ENCODE assay signal across 14 cellular contexts in the genomic region with DNA sequence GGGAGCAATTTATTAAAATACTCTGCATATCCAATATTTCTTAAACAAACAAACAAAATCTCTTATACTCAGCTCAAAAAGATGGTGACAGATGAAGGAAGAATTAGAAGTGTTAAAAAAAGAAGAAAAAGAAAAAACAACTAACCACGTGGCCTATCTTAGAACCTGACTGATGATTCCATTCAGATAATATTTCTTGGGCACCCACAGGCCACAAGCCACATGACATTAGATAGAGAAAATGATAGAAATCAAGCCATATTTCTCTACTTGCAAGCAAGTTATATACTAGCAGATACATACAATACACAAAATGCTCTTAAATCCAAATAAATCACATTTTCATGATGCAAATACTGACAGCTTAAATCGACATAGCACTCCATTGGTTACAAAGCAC. TPM values are rescaled to one million over a fixed set of nuclear protein-coding genes. Genes with fewer than 3 reads are reported as not detected.
DNase-seq lines count a peak whose midpoint lies in the region; ATAC-seq and TF ChIP-seq lines count a peak whose summit lies in the region.
"Had no signal": no experiment of that assay in that cellular context is flagged by ENCODE, and none has a peak within 500 bp of the region (broad histone marks: within the 10 kb centered on the region; RNA-seq: fewer than 3 reads in every experiment).

No MANE protein-coding gene starts in this region.

- no CpG with 5 or more reads among the region's 2 CpGs for WGBS in IMR-90 (ENCODE audit: extremely low coverage in 2 of 2, insufficient read length in 1 of 2), 2 experiments

- H2BK20ac ChIP-seq in IMR-90 (ENCODE audit: low read depth, low read length): no peak overlapping the region

- H4K20me1 ChIP-seq in IMR-90 (ENCODE audit: insufficient read depth, low read length): no peaks in the 10 kb centered on the region
- no peaks in the 10 kb centered on the region for H4K20me1 ChIP-seq in Karpas-422 (ENCODE audit: insufficient read depth, low read depth, low read length)

- DNase-seq in IMR-90 (no peak), brain microvascular endothelial cell (peak; percentile 40), iris pigment epithelial cell (ENCODE audit: low read depth) (peak; percentile 58), left cardiac atrium (no peak), Karpas-422 (no peak)
- DNase-seq: 8988T; ACHN; CD4-positive, CD25-positive, alpha-beta regulatory T cell; DMS53 had no signal

- H3K14ac ChIP-seq in IMR-90 (replicated peaks; ENCODE audit: low read depth, low read length): no peak overlapping the region

- H3K9ac ChIP-seq in IMR-90 (ENCODE audit: low read depth, low read length): no peak overlapping the region
- no peak overlapping the region for H3K9ac ChIP-seq in Karpas-422 (ENCODE audit: low read length)
- H3K9ac ChIP-seq: BLaER1 treated with 17β-estradiol and CSF1 and Interleukin-3, amounts not matched to agents 10 nM and 100 nM had no signal

- intact Hi-C loops in IMR-90 (cut with micrococcal nuclease): no loop called here
- intact Hi-C loops in left cardiac atrium (cut with DNase I): no loop called here

- no peak overlapping the region for H4K8ac ChIP-seq in IMR-90 (ENCODE audit: low read depth in 2 of 2, low read length in 2 of 2)

- H2AFZ ChIP-seq in ACC112 (ENCODE audit: low read length, unreplicated experiment) (no peak overlapping the region), IMR-90 (replicated peaks; ENCODE audit: low read length, poor library complexity) (no peak overlapping the region), Karpas-422 (ENCODE audit: low read length) (no peak overlapping the region)

- H2BK5ac ChIP-seq in IMR-90 (ENCODE audit: low read depth, low read length, poor library complexity, severe bottlenecking): no peak overlapping the region

- dilution Hi-C loops in IMR-90 (cut with HindIII; ENCODE audit: low sequenced_read_pairs, unreplicated experiment): no loop called here

- H3K4ac ChIP-seq in IMR-90 (ENCODE audit: low read depth, low read length): no peak overlapping the region

- no peak overlapping the region for H3K4me2 ChIP-seq in IMR-90 (ENCODE audit: low read depth, low read length)
- H3K4me2 ChIP-seq in Karpas-422 (ENCODE audit: low read depth, low read length, poor library complexity, severe bottlenecking): no peak overlapping the region
- H3K4me2 ChIP-seq: BLaER1 treated with 17β-estradiol and CSF1 and Interleukin-3, amounts not matched to agents 10 nM and 100 nM had no signal

- H3K27me3 ChIP-seq in ACC112 (ENCODE audit: insufficient read depth, low read length) (no peaks in the 10 kb centered on the region), IMR-90 (ENCODE audit: control insufficient read depth, insufficient read depth, low read length) (no peaks in the 10 kb centered on the region), brain microvascular endothelial cell (replicated peaks) (no peaks in the 10 kb centered on the region), Karpas-422 (ENCODE audit: low read length) (no peaks in the 10 kb centered on the region)
- H3K27me3 ChIP-seq: BLaER1 treated with 17β-estradiol and CSF1 and Interleukin-3, amounts not matched to agents 10 nM and 100 nM had no signal

- no peak overlapping the region for H3K23ac ChIP-seq in IMR-90 (ENCODE audit: low read depth, low read length)

- no peak for TF ChIP-seq POLR2A in IMR-90 (IDR thresholded peaks at IDR 0.05; ENCODE audit: low read depth, low read length)

- H3K4me3 ChIP-seq in ACC112 (ENCODE audit: low read depth, low read length): no peak overlapping the region
- H3K4me3 ChIP-seq in IMR-90 (ENCODE audit: insufficient read depth, low read depth, low read length): no peak overlapping the region
- no peak overlapping the region for H3K4me3 ChIP-seq in brain microvascular endothelial cell (ENCODE audit: low read depth, low read length)
- H3K4me3 ChIP-seq in Karpas-422 (ENCODE audit: low read length): no peak overlapping the region
- H3K4me3 ChIP-seq: BLaER1 treated with 17β-estradiol and CSF1 and Interleukin-3, amounts not matched to agents 10 nM and 100 nM; GM12878; HAP-1 had no signal

- H3K56ac ChIP-seq in IMR-90 (ENCODE audit: extremely low read depth, insufficient read depth, low read length): no peak overlapping the region

- H3K79me1 ChIP-seq in IMR-90 (ENCODE audit: low read depth in 1 of 2, low read length in 2 of 2): peaks cover 55 to 74% of the 10 kb centered on the region in 2 experiments

- H2AK9ac ChIP-seq in IMR-90 (replicated peaks; ENCODE audit: low read depth, low read length, poor library complexity): no peak overlapping the region

- no peaks in the 10 kb centered on the region for H3K9me3 ChIP-seq in IMR-90 (ENCODE audit: control insufficient read depth, insufficient read depth, low read length)
- H3K9me3 ChIP-seq in Karpas-422 (ENCODE audit: low read length): no peaks in the 10 kb centered on the region
- H3K9me3 ChIP-seq: HAP-1 had no signal

- H3K27ac ChIP-seq in ACC112 (ENCODE audit: low read depth, low read length) (peak overlapping the region; percentile 3), IMR-90 (ENCODE audit: insufficient read depth, low read length) (no peak overlapping the region), brain microvascular endothelial cell (no peak overlapping the region), Karpas-422 (ENCODE audit: low read length) (no peak overlapping the region)
- H3K27ac ChIP-seq: BLaER1 treated with 17β-estradiol and CSF1 and Interleukin-3, amounts not matched to agents 10 nM and 100 nM had no signal

- no peak overlapping the region for H4K5ac ChIP-seq in IMR-90 (ENCODE audit: low read depth, low read length)

- H3K9me1 ChIP-seq in IMR-90 (ENCODE audit: insufficient read depth, low read length): peaks cover 40% of the 10 kb centered on the region

- H2BK15ac ChIP-seq in IMR-90 (ENCODE audit: low read depth, low read length): no peak overlapping the region

- H3K18ac ChIP-seq in IMR-90 (ENCODE audit: low read depth, low read length): no peak overlapping the region; the same call in 1 of the 2 replicates

- TF ChIP-seq CTCF in IMR-90 (conservative IDR thresholded peaks at IDR 0.05; ENCODE audit: low read depth, low read length) (no peak), brain microvascular endothelial cell (IDR thresholded peaks at IDR 0.05; ENCODE audit: low read depth, low read length, missing control alignments) (no peak)

- H3K4me1 ChIP-seq in ACC112 (ENCODE audit: control insufficient read depth, insufficient read depth, low read length, unreplicated experiment): peaks cover 55% of the 10 kb centered on the region
- H3K4me1 ChIP-seq in IMR-90 (ENCODE audit: control insufficient read depth, insufficient read depth, low read length): peaks cover 40% of the 10 kb centered on the region
- peaks cover 64% of the 10 kb centered on the region for H3K4me1 ChIP-seq in Karpas-422 (ENCODE audit: low read length)
- H3K4me1 ChIP-seq: HAP-1 had no signal

- CTCF ChIA-PET in IMR-90 (lab: Yijun Ruan, JAX): interaction anchor here (1.0 kb wide), 1 partner anchor 29 kb away, joined by 5 read pairs; no protein-coding TSS in a partner anchor

- H2BK120ac ChIP-seq in IMR-90 (ENCODE audit: low read depth, low read length): no peak overlapping the region

- H3K9me2 ChIP-seq in Karpas-422 (replicated peaks; ENCODE audit: insufficient read depth, low read length): no peaks in the 10 kb centered on the region

- peaks cover 87% of the 10 kb centered on the region for H3K79me2 ChIP-seq in ACC112 (ENCODE audit: control insufficient read depth, insufficient read depth, low read length, unreplicated experiment)
- H3K79me2 ChIP-seq in Karpas-422 (ENCODE audit: low read length): no peaks in the 10 kb centered on the region

- POLR2A ChIA-PET in IMR-90 (lab: Charles Lee; ENCODE audit: unreplicated experiment): no interaction called here

- no peak overlapping the region; the same call in 1 of the 2 replicates for H4K91ac ChIP-seq in IMR-90 (ENCODE audit: insufficient read depth, low read depth, low read length)

- no peak overlapping the region for H2AK5ac ChIP-seq in IMR-90 (ENCODE audit: low read depth, low read length)

- ATAC-seq in IMR-90 (ENCODE audit: low read depth) (no peak), GM18511 (IDR thresholded peaks at IDR 0.05; ENCODE audit: unreplicated experiment) (no peak), left cardiac atrium (no peak)
- ATAC-seq: GM12878 had no signal

- in situ Hi-C loops in IMR-90 (cut with MboI; ENCODE audit: low sequenced_read_pairs) (no loop called here), brain microvascular endothelial cell (cut with HindIII; ENCODE audit: low pct_ligation_motif_present, low sequenced_read_pairs) (no loop called here)

- H3K36me3 ChIP-seq in ACC112 (ENCODE audit: insufficient read depth, low read length) (peaks cover 17% of the 10 kb centered on the region), IMR-90 (ENCODE audit: control insufficient read depth, insufficient read depth, low read length) (peaks cover 12% of the 10 kb centered on the region; the same call in 1 of the 2 replicates), brain microvascular endothelial cell (replicated peaks) (no peaks in the 10 kb centered on the region), Karpas-422 (ENCODE audit: insufficient read depth, low read length) (no peaks in the 10 kb centered on the region)
- H3K36me3 ChIP-seq: HAP-1 had no signal

- TF ChIP-seq RAD21 in IMR-90 (IDR thresholded peaks at IDR 0.05; ENCODE audit: low read length): no peak

- BruUV-seq in IMR-90 (replicated peaks; lab: Mats Ljungman, UMichigan): no TSS peak

TF ChIP-seq in IMR-90, 13 proteins besides CTCF, POLR2A, EP300 and RAD21 (continues in another document):
- TF ChIP-seq RCOR1 (IDR thresholded peaks at IDR 0.05; ENCODE audit: insufficient replicate concordance, low read length) (no peak), NFE2L2 (IDR thresholded peaks at IDR 0.05; ENCODE audit: low read depth, low read length) (no peak)

RNA-seq across cellular contexts. Expression of gene RAMACL, which starts 14.5 kb away (rescaled TPM):
- total RNA-seq in IMR-90 (2012; rRNA removed) (0.90 and 1.1 TPM in 2 replicates), left cardiac atrium (1 to 10 TPM in 1 of 2 donors, under 1 TPM in 1; 0.71 to 1.6 TPM)
- 0.17 and 0.46 TPM in 2 replicates for polyA plus RNA-seq in IMR-90 (2012; rRNA removed)
- 0.02 and 0.03 TPM in 2 replicates for polyA plus RNA-seq in IMR-90 (2012; cell fraction: cytosol; rRNA removed)
- polyA plus RNA-seq in IMR-90 (2012; cell fraction: nucleus; rRNA removed; ENCODE audit: low replicate concordance): 0.17 and 0.94 TPM in 2 replicates
- total RNA-seq in Karpas-422 (2014; rRNA removed; shearing (Covaris generic); ENCODE audit: low replicate concordance): 1.7 and 3.6 TPM in 2 replicates

RNA-seq across cellular contexts. Expression of gene RPS6KA2, which starts 26.1 kb away (rescaled TPM):
- total RNA-seq in IMR-90 (2012; rRNA removed): 22.2 and 26.9 TPM in 2 replicates
- polyA plus RNA-seq in IMR-90 (2012; rRNA removed): 27.6 and 31.3 TPM in 2 replicates
- polyA plus RNA-seq in IMR-90 (2012; cell fraction: cytosol; rRNA removed): 22.6 and 41.6 TPM in 2 replicates
- polyA plus RNA-seq in IMR-90 (2012; cell fraction: nucleus; rRNA removed; ENCODE audit: low replicate concordance): 23.6 and 31.1 TPM in 2 replicates
- 10 to 100 TPM; 59.6 to 95.7 TPM for total RNA-seq in left cardiac atrium
- 7.2 and 8.8 TPM in 2 replicates for total RNA-seq in Karpas-422 (2014; rRNA removed; shearing (Covaris generic); ENCODE audit: low replicate concordance)

Comparison
In these comparisons a context has a peak if more than half of its experiments do, and no peak if none do; other contexts are left out.
1. DNase-seq: peak in brain microvascular endothelial cell (single experiment) and iris pigment epithelial cell (single experiment); none in IMR-90 (single experiment), left cardiac atrium (single experiment) and Karpas-422 (single experiment).